26 cellular contexts compared by ENCODE assay signal in genomic region chr5:77241444-77241843, GRCh38. TPM values are rescaled to one million over a fixed set of nuclear protein-coding genes. Genes with fewer than 3 reads are reported as not detected.
"Had no signal": no experiment of that assay in that cellular context is flagged by ENCODE, and none has a peak within 500 bp of the region (broad histone marks: within the 10 kb centered on the region; RNA-seq: fewer than 3 reads in every experiment).

No MANE protein-coding gene starts in this region.

- ATAC-seq: heart left ventricle; left cardiac atrium; natural killer cell; stimulated activated effector memory CD8-positive, alpha-beta T cell treated with anti-CD3 and anti-CD28 coated beads, Interleukin-12 subunit alpha, Interleukin-12 subunit beta, amount 100 ng/mL, for 72 hours; stimulated activated naive CD8-positive, alpha-beta T cell treated with anti-CD3 and anti-CD28 coated beads, Interleukin-15, amount 100 ng/mL, for 72 hours had no signal

- H3K9me3 ChIP-seq: left ventricle myocardium inferior, neutrophil, sigmoid colon, spleen, transverse colon, upper lobe of left lung, vagina had no signal

- H3K4me2 ChIP-seq: neural progenitor cell had no signal

- H3K9ac ChIP-seq: neural progenitor cell had no signal

- FAIRE-seq: keratinocyte, small intestine had no signal

- DNase-seq: heart left ventricle; kidney glomerular epithelial cell; left cardiac atrium; left ventricle myocardium inferior; mesendoderm; naive B cell; natural killer cell; nephron progenitor cell; occipital lobe; right cardiac atrium; sigmoid colon; small intestine; spleen; stimulated activated CD4-positive, alpha-beta T cell treated with anti-CD3 and anti-CD28 coated beads, Interleukin-4, amount 100 ng/mL, for 24 hours; stimulated activated naive CD4-positive, alpha-beta T cell; stimulated activated naive CD8-positive, alpha-beta T cell treated with anti-CD3 and anti-CD28 coated beads, Interleukin-15, amount 100 ng/mL, for 72 hours; substantia nigra; transverse colon; upper lobe of left lung had no signal

- H2AFZ ChIP-seq: neural progenitor cell had no signal

- H3K27ac ChIP-seq: heart left ventricle, left ventricle myocardium inferior, neural progenitor cell, neutrophil, sigmoid colon, spleen, transverse colon, upper lobe of left lung, vagina had no signal

- H3K36me3 ChIP-seq: heart left ventricle, left ventricle myocardium inferior, neural progenitor cell, neutrophil, sigmoid colon, spleen, transverse colon, upper lobe of left lung, vagina had no signal

- H3K4me1 ChIP-seq: heart left ventricle, left ventricle myocardium inferior, neural progenitor cell, sigmoid colon, spleen, transverse colon, upper lobe of left lung, vagina had no signal

- H3K27me3 ChIP-seq: heart left ventricle, neural progenitor cell, neutrophil, sigmoid colon, spleen, transverse colon, upper lobe of left lung, vagina had no signal

- H3K4me3 ChIP-seq: heart left ventricle, left ventricle myocardium inferior, lung, neural progenitor cell, sigmoid colon, spleen, transverse colon, upper lobe of left lung, vagina had no signal

RNA-seq across cellular contexts. Expression of gene PDE8B, which starts 31.0 kb away (rescaled TPM):
- total RNA-seq: pulmonary artery endothelial cell had no signal
- polyA plus RNA-seq: keratinocyte had no signal
